16 cellular contexts compared by ENCODE assay signal in the genomic region with DNA sequence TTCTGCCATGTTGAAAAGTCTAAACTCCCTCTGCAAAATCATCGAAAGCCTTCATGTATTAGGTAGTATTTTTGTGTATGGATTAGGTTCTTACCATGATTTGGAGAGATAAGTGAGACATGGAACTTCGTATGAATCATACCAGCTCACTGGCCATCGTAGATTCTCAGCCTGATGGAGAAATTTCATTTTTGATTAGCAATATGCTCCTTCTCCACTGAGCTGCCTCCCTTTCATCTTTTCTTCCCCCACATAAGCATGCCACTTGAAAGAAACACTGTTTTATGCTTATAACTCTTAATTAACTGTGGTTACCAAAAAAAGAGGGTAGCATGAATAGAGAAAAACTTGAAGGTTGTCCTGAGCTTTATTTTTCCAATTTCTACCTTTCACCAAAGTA.
DNase-seq lines count a peak whose midpoint lies in the region; ATAC-seq and TF ChIP-seq lines count a peak whose summit lies in the region.
"Had no signal": no experiment of that assay in that cellular context is flagged by ENCODE, and none has a peak within 500 bp of the region (broad histone marks: within the 10 kb centered on the region; RNA-seq: fewer than 3 reads in every experiment).

No MANE protein-coding gene starts in this region.

- TF ChIP-seq POLR2A in HCT116 (IDR thresholded peaks at IDR 0.05; ENCODE audit: borderline replicate concordance, extremely low read depth, insufficient read depth, insufficient read length): no peak

- ATAC-seq in HCT116: no peak
- ATAC-seq: right cardiac atrium had no signal

- peak overlapping the region; percentile 96 for H3K27ac Mint-ChIP-seq in activated CD4-positive, alpha-beta memory T cell treated with anti-CD3 and anti-CD28 coated beads for 36 hours

- H3K4me2 ChIP-seq in HCT116 (ENCODE audit: low read length) (peak overlapping the region; percentile 52), skeletal muscle satellite cell (ENCODE audit: low read length) (peak overlapping the region; percentile 36)

- H3K4me1 ChIP-seq in HCT116 (ENCODE audit: control insufficient read depth in 1 of 2, insufficient read depth in 2 of 2, low read length in 2 of 2) (peaks cover 51 to 60% of the 10 kb centered on the region in 2 experiments), skeletal muscle satellite cell (ENCODE audit: control insufficient read depth, insufficient read depth, low read length) (no peaks in the 10 kb centered on the region)

- no peak overlapping the region for H2AFZ ChIP-seq in HCT116 (ENCODE audit: low read depth, low read length, poor library complexity, severe bottlenecking)

- no peaks in the 10 kb centered on the region for H3K9me3 Mint-ChIP-seq in activated CD4-positive, alpha-beta memory T cell treated with anti-CD3 and anti-CD28 coated beads for 36 hours

- H4K20me1 ChIP-seq in HCT116 (ENCODE audit: insufficient read depth): 0 out of 2 replicates have a peak, but pooled peaks cover 4% of the 10 kb centered on the region

- POLR2A ChIA-PET in HCT116 (lab: Charles Lee): interaction anchor here (1.3 kb wide), 1 partner anchor 63 kb away, joined by 4 read pairs; no protein-coding TSS in a partner anchor
- POLR2A ChIA-PET in activated CD4-positive, alpha-beta memory T cell treated with anti-CD3 and anti-CD28 coated beads for 36 hours (lab: Charles Lee): interaction anchor here (0.6 to 2.4 kb wide), 8 partner anchors 15 to 110 kb away, joined by 3 to 8 read pairs (median 6); no protein-coding TSS in a partner anchor

- H3K27me3 ChIP-seq in HCT116 (ENCODE audit: insufficient read depth, low read length) (no peaks in the 10 kb centered on the region), skeletal muscle satellite cell (ENCODE audit: control insufficient read depth, insufficient read depth, low read length) (no peaks in the 10 kb centered on the region)

- H3K9ac ChIP-seq in HCT116 (ENCODE audit: low read length) (no peak overlapping the region), skeletal muscle satellite cell (ENCODE audit: low read depth, low read length) (no peak overlapping the region)

- H3K4me3 Mint-ChIP-seq in activated CD4-positive, alpha-beta memory T cell treated with anti-CD3 and anti-CD28 coated beads for 36 hours: peak overlapping the region; percentile 69
- H3K4me3 Mint-ChIP-seq: CD14-positive monocyte had no signal

- H3K9me2 ChIP-seq in HCT116 (ENCODE audit: insufficient read depth): no peaks in the 10 kb centered on the region

- H3K4me3 ChIP-seq in HCT116 (replicated peaks in 1 of 2; ENCODE audit: low read depth in 1 of 2, low read length in 2 of 2): no peak overlapping the region
- H3K4me3 ChIP-seq in epithelial cell of esophagus (ENCODE audit: low read length): no peak overlapping the region
- H3K4me3 ChIP-seq in skeletal muscle satellite cell (ENCODE audit: low read length): no peak overlapping the region
- H3K4me3 ChIP-seq: SK-N-MC had no signal

- no peak for DNase-seq in HCT116 (ENCODE audit: low read depth, low spot score)
- DNase-seq in activated CD4-positive, alpha-beta memory T cell treated with anti-CD3 and anti-CD28 coated beads for 36 hours: no peak
- peak; percentile 49 for DNase-seq in epithelial cell of esophagus (ENCODE audit: low read depth)
- no peak for DNase-seq in COLO668 (lab: John Stamatoyannopoulos, UW; ENCODE audit: unreplicated experiment)
- DNase-seq in glomerular visceral epithelial cell (ENCODE audit: extremely low spot score): no peak
- no peak for DNase-seq in NK-92 (lab: John Stamatoyannopoulos, UW; ENCODE audit: unreplicated experiment)
- DNase-seq in DMS53 (lab: John Stamatoyannopoulos, UW): no peak
- DNase-seq: cortex of kidney, foreskin fibroblast, GDM1, GOT3, NCI-H2081 treated with DMSO at 0.1 percent for 48 hours, right cardiac atrium had no signal

- no peak for TF ChIP-seq RAD21 in HCT116 (IDR thresholded peaks at IDR 0.05; ENCODE audit: low read depth)

- TF ChIP-seq CTCF in HCT116 (IDR thresholded peaks at IDR 0.05 in 2 of 3, conservative IDR thresholded peaks at IDR 0.05 in 1 of 3; ENCODE audit: borderline replicate concordance in 1 of 3, insufficient read depth in 1 of 3, low read depth in 2 of 3, low read length in 2 of 3) (no peak), epithelial cell of esophagus (IDR thresholded peaks at IDR 0.05; ENCODE audit: insufficient read depth, low read depth, low read length, missing control alignments) (no peak)

- intact Hi-C loops in HCT116 (cut with micrococcal nuclease): no loop called here
- intact Hi-C loops in activated CD4-positive, alpha-beta memory T cell treated with anti-CD3 and anti-CD28 coated beads for 36 hours (cut with micrococcal nuclease): loop anchor here (1.0 to 10.0 kb wide), 9 partner anchors 15 to 229 kb away; no protein-coding TSS in a partner anchor

- peaks cover 87% of the 10 kb centered on the region for H3K4me1 Mint-ChIP-seq in activated CD4-positive, alpha-beta memory T cell treated with anti-CD3 and anti-CD28 coated beads for 36 hours (ENCODE audit: low read depth)

- RAD21 ChIA-PET in HCT116 (lab: Charles Lee; ENCODE audit: low non-redundant PET in 1 of 2, low total read pairs in 2 of 2, uncharacterized antibody in 2 of 2, unreplicated experiment in 2 of 2): no interaction called here

- CTCF ChIA-PET in HCT116 (lab: Charles Lee): no interaction called here
- CTCF ChIA-PET in activated CD4-positive, alpha-beta memory T cell treated with anti-CD3 and anti-CD28 coated beads for 36 hours (lab: Charles Lee): interaction anchor here (0.9 to 2.6 kb wide), 7 partner anchors 12 to 280 kb away, joined by 3 to 10 read pairs (median 4); no protein-coding TSS in a partner anchor

- BruUV-seq in HCT116 (replicated peaks; lab: Mats Ljungman, UMichigan): TSS peak; percentile 18

- peak overlapping the region; percentile 46; the same call in 1 of the 2 replicates for H3K27ac ChIP-seq in HCT116 (ENCODE audit: low read depth, low read length)
- H3K27ac ChIP-seq: SK-N-MC had no signal

- 0 out of 2 replicates have a peak, but pooled peaks cover 11% of the 10 kb centered on the region for H3K79me2 ChIP-seq in HCT116 (ENCODE audit: insufficient read depth, low read length)

- H3K36me3 Mint-ChIP-seq in activated CD4-positive, alpha-beta memory T cell treated with anti-CD3 and anti-CD28 coated beads for 36 hours: peaks cover 42% of the 10 kb centered on the region

- H3K27me3 Mint-ChIP-seq in activated CD4-positive, alpha-beta memory T cell treated with anti-CD3 and anti-CD28 coated beads for 36 hours: no peaks in the 10 kb centered on the region

- H3K36me3 ChIP-seq in HCT116 (ENCODE audit: control insufficient read depth in 1 of 2, insufficient read depth in 2 of 2, low read length in 2 of 2) (no peaks in the 10 kb centered on the region), skeletal muscle satellite cell (ENCODE audit: insufficient read depth, low read length) (peaks cover 4% of the 10 kb centered on the region)

- H3K9me3 ChIP-seq in HCT116 (ENCODE audit: control insufficient read depth in 1 of 2, insufficient read depth in 1 of 2, low read depth in 1 of 2, low read length in 2 of 2): no peaks in the 10 kb centered on the region
- no peaks in the 10 kb centered on the region for H3K9me3 ChIP-seq in skeletal muscle satellite cell (replicated peaks; ENCODE audit: low read length)

TF ChIP-seq in HCT116, 20 proteins besides CTCF, POLR2A, EP300 and RAD21:
- TF ChIP-seq, protein P1, sequence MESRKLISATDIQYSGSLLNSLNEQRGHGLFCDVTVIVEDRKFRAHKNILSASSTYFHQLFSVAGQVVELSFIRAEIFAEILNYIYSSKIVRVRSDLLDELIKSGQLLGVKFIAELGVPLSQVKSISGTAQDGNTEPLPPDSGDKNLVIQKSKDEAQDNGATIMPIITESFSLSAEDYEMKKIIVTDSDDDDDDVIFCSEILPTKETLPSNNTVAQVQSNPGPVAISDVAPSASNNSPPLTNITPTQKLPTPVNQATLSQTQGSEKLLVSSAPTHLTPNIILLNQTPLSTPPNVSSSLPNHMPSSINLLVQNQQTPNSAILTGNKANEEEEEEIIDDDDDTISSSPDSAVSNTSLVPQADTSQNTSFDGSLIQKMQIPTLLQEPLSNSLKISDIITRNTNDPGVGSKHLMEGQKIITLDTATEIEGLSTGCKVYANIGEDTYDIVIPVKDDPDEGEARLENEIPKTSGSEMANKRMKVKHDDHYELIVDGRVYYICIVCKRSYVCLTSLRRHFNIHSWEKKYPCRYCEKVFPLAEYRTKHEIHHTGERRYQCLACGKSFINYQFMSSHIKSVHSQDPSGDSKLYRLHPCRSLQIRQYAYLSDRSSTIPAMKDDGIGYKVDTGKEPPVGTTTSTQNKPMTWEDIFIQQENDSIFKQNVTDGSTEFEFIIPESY (IDR thresholded peaks at IDR 0.05; ENCODE audit: extremely low read depth, insufficient replicate concordance, low read length): no peak
- TF ChIP-seq TCF7L2 (IDR thresholded peaks at IDR 0.05; ENCODE audit: borderline replicate concordance, extremely low read depth, insufficient read depth, insufficient read length) (no peak), EZH2 (IDR thresholded peaks at IDR 0.05) (no peak), CBX3 (IDR thresholded peaks at IDR 0.05; ENCODE audit: low read depth) (no peak), EZH2phosphoT487 (IDR thresholded peaks at IDR 0.05; ENCODE audit: borderline replicate concordance) (no peak), POLR2AphosphoS5 (IDR thresholded peaks at IDR 0.05; ENCODE audit: low read depth, low read length) (no peak), CEBPB (IDR thresholded peaks at IDR 0.05; ENCODE audit: low read depth) (no peak), YY1 (IDR thresholded peaks at IDR 0.05; ENCODE audit: extremely low read depth, insufficient replicate concordance, low read depth, low read length) (no peak), ELF1 (IDR thresholded peaks at IDR 0.05; ENCODE audit: borderline replicate concordance, low read depth) (no peak), SP1 (IDR thresholded peaks at IDR 0.05; ENCODE audit: low read depth) (no peak)
- TF ChIP-seq, protein P2, sequence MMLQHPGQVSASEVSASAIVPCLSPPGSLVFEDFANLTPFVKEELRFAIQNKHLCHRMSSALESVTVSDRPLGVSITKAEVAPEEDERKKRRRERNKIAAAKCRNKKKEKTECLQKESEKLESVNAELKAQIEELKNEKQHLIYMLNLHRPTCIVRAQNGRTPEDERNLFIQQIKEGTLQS (IDR thresholded peaks at IDR 0.05): no peak
- TF ChIP-seq, protein P3, sequence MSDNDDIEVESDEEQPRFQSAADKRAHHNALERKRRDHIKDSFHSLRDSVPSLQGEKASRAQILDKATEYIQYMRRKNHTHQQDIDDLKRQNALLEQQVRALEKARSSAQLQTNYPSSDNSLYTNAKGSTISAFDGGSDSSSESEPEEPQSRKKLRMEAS (IDR thresholded peaks at IDR 0.05): no peak
